Comparison of ENCODE assay signal across 10 cellular contexts in genomic region chr10:52864459-52865106, GRCh38.
DNase-seq lines count a peak whose midpoint lies in the region; ATAC-seq, FAIRE-seq and TF ChIP-seq lines count a peak whose summit lies in the region.
"Had no signal": no experiment of that assay in that cellular context is flagged by ENCODE, and none has a peak within 500 bp of the region (broad histone marks: within the 10 kb centered on the region; RNA-seq: fewer than 3 reads in every experiment).

No MANE protein-coding gene starts in this region.

- H3K4me1 ChIP-seq in Panc1 (ENCODE audit: control insufficient read depth, insufficient read depth, low read length) (0 out of 2 replicates have a peak, but pooled peaks cover 4% of the 10 kb centered on the region), pancreas (no peaks in the 10 kb centered on the region)
- H3K4me1 ChIP-seq: transverse colon had no signal

- TF ChIP-seq CTCF in Panc1 (IDR thresholded peaks at IDR 0.05) = no peak
- TF ChIP-seq CTCF in fibroblast of the aortic adventitia (IDR thresholded peaks at IDR 0.05; ENCODE audit: insufficient read depth, low read length) = no peak
- no peak for TF ChIP-seq CTCF in pancreas (IDR thresholded peaks at IDR 0.05)
- TF ChIP-seq CTCF in progenitor cell of endocrine pancreas (IDR thresholded peaks at IDR 0.05; ENCODE audit: unreplicated experiment) = no peak

- peak; percentile 85 for ATAC-seq in GM19025 (IDR thresholded peaks at IDR 0.05; ENCODE audit: low read depth, unreplicated experiment)
- ATAC-seq in Panc1 = peak; percentile 90
- ATAC-seq in pancreas = peak in 3 of 4 donors; percentile 44 to 83 (median 51)
- no peak for ATAC-seq in HG03342 (IDR thresholded peaks at IDR 0.05; ENCODE audit: unreplicated experiment)

- H3K27me3 Mint-ChIP-seq in progenitor cell of endocrine pancreas = no peaks in the 10 kb centered on the region

- H3K27me3 ChIP-seq in Panc1 (ENCODE audit: control insufficient read depth, insufficient read depth, low read length) = no peaks in the 10 kb centered on the region
- H3K27me3 ChIP-seq in pancreas = no peaks in the 10 kb centered on the region
- H3K27me3 ChIP-seq: transverse colon had no signal

- no peak for FAIRE-seq in pancreas (lab: Jason Lieb, UNC)

- DNase-seq in Panc1 (ENCODE audit: low read depth, low spot score) = peak; percentile 25
- DNase-seq in fibroblast of the aortic adventitia (ENCODE audit: low read depth) = peak; percentile 77
- peak in 2 of 6 donors; percentile 18 to 33 for DNase-seq in pancreas
- DNase-seq in NK-92 (lab: John Stamatoyannopoulos, UW; ENCODE audit: unreplicated experiment) = no peak
- DNase-seq in progenitor cell of endocrine pancreas (ENCODE audit: low spot score, unreplicated experiment) = no peak
- no peak for DNase-seq in NOMO-1 (lab: John Stamatoyannopoulos, UW; ENCODE audit: unreplicated experiment in 2 of 2)
- DNase-seq: NCI-H446 treated with DMSO at 0.1 percent for 48 hours, transverse colon had no signal

- WGBS in pancreas, 2 donors = 52% methylated on average over 10 of the region's 10 CpGs

- CTCF ChIA-PET in Panc1 (lab: Charles Lee) = interaction anchor here (0.8 kb wide), 1 partner anchor 46 kb away, joined by 5 read pairs; no protein-coding TSS in a partner anchor

- no TSS peak for BruUV-seq in Panc1 (replicated peaks; lab: Mats Ljungman, UMichigan)

- H3K27ac ChIP-seq in Panc1 (ENCODE audit: low read length) = no peak overlapping the region
- H3K27ac ChIP-seq in pancreas = no peak overlapping the region
- H3K27ac ChIP-seq: transverse colon had no signal

- H3K9me3 Mint-ChIP-seq in progenitor cell of endocrine pancreas (ENCODE audit: low read depth) = peaks cover 16% of the 10 kb centered on the region

- H3K36me3 ChIP-seq in Panc1 (ENCODE audit: control insufficient read depth, insufficient read depth, low read length) = no peaks in the 10 kb centered on the region
- no peaks in the 10 kb centered on the region for H3K36me3 ChIP-seq in pancreas
- H3K36me3 ChIP-seq: transverse colon had no signal

- H3K4me1 Mint-ChIP-seq in progenitor cell of endocrine pancreas (ENCODE audit: low read depth) = no peaks in the 10 kb centered on the region

- in situ Hi-C loops in Panc1 (cut with HindIII; ENCODE audit: low pct_unique_long_range_greater_than_20kb, low sequenced_read_pairs) = no loop called here

- H3K4me3 ChIP-seq in Panc1 (ENCODE audit: low read depth in 2 of 2, low read length in 2 of 2) = no peak overlapping the region
- H3K4me3 ChIP-seq in fibroblast of the aortic adventitia (ENCODE audit: low read depth, low read length) = no peak overlapping the region
- no peak overlapping the region for H3K4me3 ChIP-seq in pancreas
- H3K4me3 ChIP-seq: transverse colon had no signal

- H3K9me3 ChIP-seq in Panc1 (ENCODE audit: control insufficient read depth, insufficient read depth, low read depth, low read length) (no peaks in the 10 kb centered on the region), pancreas (no peaks in the 10 kb centered on the region)
- H3K9me3 ChIP-seq: transverse colon had no signal

- intact Hi-C loops in Panc1 (cut with micrococcal nuclease; ENCODE audit: unreplicated experiment) = no loop called here
- intact Hi-C loops in pancreas (cut with DNase I) = no loop called here

- H3K4me3 Mint-ChIP-seq in progenitor cell of endocrine pancreas (ENCODE audit: low read depth) = no peak overlapping the region

- H3K36me3 Mint-ChIP-seq in progenitor cell of endocrine pancreas (ENCODE audit: insufficient read depth) = peaks cover 2% of the 10 kb centered on the region

- no peak overlapping the region for H3K27ac Mint-ChIP-seq in progenitor cell of endocrine pancreas

- POLR2A ChIA-PET in Panc1 (lab: Charles Lee) = no interaction called here

Comparison
In these comparisons a context has a peak if more than half of its experiments do, and no peak if none do; other contexts are left out.
1. DNase-seq: peak in Panc1 (single experiment) and fibroblast of the aortic adventitia (single experiment); none in NK-92 (single experiment), progenitor cell of endocrine pancreas (single experiment) and NOMO-1 (0 of 2).